Comparison of ENCODE assay signal across 8 cellular contexts in the genomic region with DNA sequence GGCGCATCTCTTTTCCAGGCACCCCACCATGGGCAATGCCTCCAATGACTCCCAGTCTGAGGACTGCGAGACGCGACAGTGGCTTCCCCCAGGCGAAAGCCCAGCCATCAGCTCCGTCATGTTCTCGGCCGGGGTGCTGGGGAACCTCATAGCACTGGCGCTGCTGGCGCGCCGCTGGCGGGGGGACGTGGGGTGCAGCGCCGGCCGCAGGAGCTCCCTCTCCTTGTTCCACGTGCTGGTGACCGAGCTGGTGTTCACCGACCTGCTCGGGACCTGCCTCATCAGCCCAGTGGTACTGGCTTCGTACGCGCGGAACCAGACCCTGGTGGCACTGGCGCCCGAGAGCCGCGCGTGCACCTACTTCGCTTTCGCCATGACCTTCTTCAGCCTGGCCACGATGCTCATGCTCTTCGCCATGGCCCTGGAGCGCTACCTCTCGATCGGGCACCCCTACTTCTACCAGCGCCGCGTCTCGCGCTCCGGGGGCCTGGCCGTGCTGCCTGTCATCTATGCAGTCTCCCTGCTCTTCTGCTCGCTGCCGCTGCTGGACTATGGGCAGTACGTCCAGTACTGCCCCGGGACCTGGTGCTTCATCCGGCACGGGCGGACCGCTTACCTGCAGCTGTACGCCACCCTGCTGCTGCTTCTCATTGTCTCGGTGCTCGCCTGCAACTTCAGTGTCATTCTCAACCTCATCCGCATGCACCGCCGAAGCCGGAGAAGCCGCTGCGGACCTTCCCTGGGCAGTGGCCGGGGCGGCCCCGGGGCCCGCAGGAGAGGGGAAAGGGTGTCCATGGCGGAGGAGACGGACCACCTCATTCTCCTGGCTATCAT. TPM values are rescaled to one million over a fixed set of nuclear protein-coding genes. Genes with fewer than 3 reads are reported as not detected.
A peak's percentile ranks its signal among the peaks of the same experiment; 100 is the strongest.
DNase-seq lines count a peak whose midpoint lies in the region; ATAC-seq and TF ChIP-seq lines count a peak whose summit lies in the region.

No MANE protein-coding gene starts in this region.

- H3K9me3 ChIP-seq in KOPT-K1 (ENCODE audit: insufficient read depth, low read length, poor library complexity, severe bottlenecking), result peaks cover 3% of the 10 kb centered on the region
- H3K9me3 ChIP-seq in neural cell (ENCODE audit: low read length), result no peaks in the 10 kb centered on the region
- no peaks in the 10 kb centered on the region for H3K9me3 ChIP-seq in upper lobe of left lung

- no peaks in the 10 kb centered on the region for H4K20me1 ChIP-seq in neural cell (ENCODE audit: insufficient read depth)

- no peaks in the 10 kb centered on the region for H3F3A ChIP-seq in neural cell (ENCODE audit: insufficient read depth, low read length, poor library complexity, severe bottlenecking)

- DNase-seq in GM19238 (ENCODE audit: insufficient read length, low spot score) (peak; percentile 23), activated T-cell treated with anti-CD3 and anti-CD28 coated beads for 24 hours (ENCODE audit: low read depth) (peak; percentile 25), fibroblast of gingiva (ENCODE audit: low read depth) (peak; percentile 24), upper lobe of left lung (peak; percentile 53 to 90), SKM-1 treated with dmso at 0.1 percent for 144 hours (lab: John Stamatoyannopoulos, UW; ENCODE audit: unreplicated experiment) (no peak)

- TF ChIP-seq EP300 in neural cell (conservative IDR thresholded peaks at IDR 0.05; ENCODE audit: poor library complexity, severe bottlenecking) (no peak), upper lobe of left lung (IDR thresholded peaks at IDR 0.05) (no peak)

- TF ChIP-seq CTCF in neural cell (IDR thresholded peaks at IDR 0.05; ENCODE audit: poor library complexity, severe bottlenecking), result no peak
- no peak for TF ChIP-seq CTCF in upper lobe of left lung (IDR thresholded peaks at IDR 0.05)

- WGBS in upper lobe of left lung, 2 donors, result 3 to 4% methylated on average over 31 to 45 of the region's 67 CpGs

- H3K9me2 ChIP-seq in neural cell (ENCODE audit: insufficient read depth, low read length), result no peaks in the 10 kb centered on the region

- peak overlapping the region; percentile 34 for H2AFZ ChIP-seq in neural cell (ENCODE audit: low read depth, low read length)

- H3K79me2 ChIP-seq in neural cell (replicated peaks; ENCODE audit: insufficient read depth, low read length), result no peaks in the 10 kb centered on the region

- peaks cover 65% of the 10 kb centered on the region for H3K27me3 ChIP-seq in neural cell (ENCODE audit: insufficient read depth, low read depth, low read length)
- no peaks in the 10 kb centered on the region for H3K27me3 ChIP-seq in upper lobe of left lung

- ATAC-seq in upper lobe of left lung (ENCODE audit: low FRiP score in 2 of 2), result peak; percentile 35 to 37
- no peak for ATAC-seq in HG03039 (IDR thresholded peaks at IDR 0.05; ENCODE audit: unreplicated experiment)

- H3K4me3 ChIP-seq in neural cell (ENCODE audit: low read length) (peak overlapping the region; percentile 72), upper lobe of left lung (peak overlapping the region; percentile 52 to 63 (median 61))

- peak overlapping the region; percentile 89 for H3K27ac ChIP-seq in KOPT-K1 (ENCODE audit: low read depth, low read length, poor library complexity, severe bottlenecking)
- no peak overlapping the region for H3K27ac ChIP-seq in neural cell (ENCODE audit: low read length)
- peak overlapping the region; percentile 81 to 85 (median 84) for H3K27ac ChIP-seq in upper lobe of left lung

- H3K4me1 ChIP-seq in upper lobe of left lung, result peaks cover 13 to 30% (median 25%) of the 10 kb centered on the region in 4 donors

- H3K36me3 ChIP-seq in KOPT-K1 (ENCODE audit: insufficient read depth, low read length), result no peaks in the 10 kb centered on the region
- no peaks in the 10 kb centered on the region for H3K36me3 ChIP-seq in neural cell (ENCODE audit: insufficient read depth, low read length)
- no peaks in the 10 kb centered on the region for H3K36me3 ChIP-seq in upper lobe of left lung

- peak overlapping the region; percentile 76 for H3K4me2 ChIP-seq in neural cell (ENCODE audit: low read length)

- no peak for TF ChIP-seq POLR2A in upper lobe of left lung (IDR thresholded peaks at IDR 0.05)

- peak overlapping the region; percentile 38 for H3K9ac ChIP-seq in neural cell (ENCODE audit: low read length)

- no peak for TF ChIP-seq RAD21 in neural cell (conservative IDR thresholded peaks at IDR 0.05)

TF ChIP-seq in neural cell, 6 proteins besides CTCF, POLR2A, EP300 and RAD21:
- TF ChIP-seq, protein P1, sequence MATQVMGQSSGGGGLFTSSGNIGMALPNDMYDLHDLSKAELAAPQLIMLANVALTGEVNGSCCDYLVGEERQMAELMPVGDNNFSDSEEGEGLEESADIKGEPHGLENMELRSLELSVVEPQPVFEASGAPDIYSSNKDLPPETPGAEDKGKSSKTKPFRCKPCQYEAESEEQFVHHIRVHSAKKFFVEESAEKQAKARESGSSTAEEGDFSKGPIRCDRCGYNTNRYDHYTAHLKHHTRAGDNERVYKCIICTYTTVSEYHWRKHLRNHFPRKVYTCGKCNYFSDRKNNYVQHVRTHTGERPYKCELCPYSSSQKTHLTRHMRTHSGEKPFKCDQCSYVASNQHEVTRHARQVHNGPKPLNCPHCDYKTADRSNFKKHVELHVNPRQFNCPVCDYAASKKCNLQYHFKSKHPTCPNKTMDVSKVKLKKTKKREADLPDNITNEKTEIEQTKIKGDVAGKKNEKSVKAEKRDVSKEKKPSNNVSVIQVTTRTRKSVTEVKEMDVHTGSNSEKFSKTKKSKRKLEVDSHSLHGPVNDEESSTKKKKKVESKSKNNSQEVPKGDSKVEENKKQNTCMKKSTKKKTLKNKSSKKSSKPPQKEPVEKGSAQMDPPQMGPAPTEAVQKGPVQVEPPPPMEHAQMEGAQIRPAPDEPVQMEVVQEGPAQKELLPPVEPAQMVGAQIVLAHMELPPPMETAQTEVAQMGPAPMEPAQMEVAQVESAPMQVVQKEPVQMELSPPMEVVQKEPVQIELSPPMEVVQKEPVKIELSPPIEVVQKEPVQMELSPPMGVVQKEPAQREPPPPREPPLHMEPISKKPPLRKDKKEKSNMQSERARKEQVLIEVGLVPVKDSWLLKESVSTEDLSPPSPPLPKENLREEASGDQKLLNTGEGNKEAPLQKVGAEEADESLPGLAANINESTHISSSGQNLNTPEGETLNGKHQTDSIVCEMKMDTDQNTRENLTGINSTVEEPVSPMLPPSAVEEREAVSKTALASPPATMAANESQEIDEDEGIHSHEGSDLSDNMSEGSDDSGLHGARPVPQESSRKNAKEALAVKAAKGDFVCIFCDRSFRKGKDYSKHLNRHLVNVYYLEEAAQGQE (IDR thresholded peaks at IDR 0.05; ENCODE audit: borderline replicate concordance), result no peak
- peak; percentile 42 for TF ChIP-seq MXI1 (conservative IDR thresholded peaks at IDR 0.05; ENCODE audit: poor library complexity, severe bottlenecking)
TF ChIP-seq in neural cell: peak in this region for 1.

RNA-seq across cellular contexts. Expression of a gene that starts 0.6 kb away (rescaled TPM):
- polyA plus RNA-seq in neural cell, result not detected in 2 replicates
- polyA minus RNA-seq in neural cell, result not detected in 2 replicates
- total RNA-seq in upper lobe of left lung, result 10 to 100 TPM in 2 of 6 donors, 1 to 10 TPM in 4; 1.6 to 10.5 (median 8.5) TPM

RNA-seq across cellular contexts. Expression of a gene that starts 47.2 kb away (rescaled TPM):
- polyA plus RNA-seq in neural cell, result 0.10 TPM in 1 of 2 replicates, not detected in the other
- not detected in 2 replicates for polyA minus RNA-seq in neural cell
- 1 to 10 TPM; 1.0 to 3.0 (median 1.7) TPM for total RNA-seq in upper lobe of left lung
